In the genomic region with DNA sequence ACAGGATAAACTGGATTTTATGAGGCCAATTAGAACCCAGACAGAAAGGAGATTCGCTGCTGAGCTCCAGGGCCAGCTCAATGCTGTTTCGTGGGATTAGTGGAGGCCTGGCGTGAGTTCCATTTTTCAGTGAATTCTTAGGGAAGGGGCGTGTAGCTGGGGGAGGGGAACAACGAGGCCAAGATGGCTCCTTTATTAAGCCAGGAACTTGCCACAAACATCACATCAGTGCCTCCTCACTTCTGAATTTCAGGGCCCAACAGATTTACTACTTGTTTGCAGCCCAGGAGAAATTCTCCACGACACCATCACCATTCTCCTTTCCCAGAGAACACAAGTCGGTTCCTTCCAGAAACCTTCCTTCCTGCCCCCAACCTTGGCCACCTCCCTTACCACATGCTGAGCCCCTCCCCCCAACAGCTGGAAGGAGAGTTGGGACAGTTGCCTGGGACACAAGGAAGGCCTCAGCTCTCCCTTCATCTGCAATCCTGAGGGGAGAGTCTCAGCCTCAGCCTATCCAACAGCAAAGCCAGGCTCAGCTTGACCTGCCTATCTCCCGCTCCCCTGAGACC, we compare ENCODE assay signal across 17 cellular contexts. TPM values are rescaled to one million over a fixed set of nuclear protein-coding genes. Genes with fewer than 3 reads are reported as not detected.
DNase-seq lines count a peak whose midpoint lies in the region; ATAC-seq, FAIRE-seq and TF ChIP-seq lines count a peak whose summit lies in the region.
"Had no signal": no experiment of that assay in that cellular context is flagged by ENCODE, and none has a peak within 500 bp of the region (broad histone marks: within the 10 kb centered on the region; RNA-seq: fewer than 3 reads in every experiment).

No MANE protein-coding gene starts in this region.

- DNase-seq in HepG2 (ENCODE audit: low spot score) (no peak), right lobe of liver (no peak), fibroblast of lung (ENCODE audit: low read depth in 2 of 2) (peak; percentile 52 to 56), mesendoderm (peak; percentile 96), vagina (ENCODE audit: extremely low spot score in 2 of 2) (peak in 1 of 2 donors; percentile 92), OCI-LY7 (ENCODE audit: low spot score) (no peak), NCI-H2029 treated with DMSO at 0.1 percent for 48 hours (lab: John Stamatoyannopoulos, UW) (no peak)
- DNase-seq in activated CD4-positive, alpha-beta memory T cell treated with anti-CD3 and anti-CD28 coated beads, Interleukin-2, amount 10 ng/mL, durations not matched to agents 7 days and 5 days: no peak
- DNase-seq: activated B cell treated with CpG ODN at 0.5 μM for 24 hours; activated T-cell treated with anti-CD3 and anti-CD28 coated beads, Interleukin-2, amount 50 U/mL, for 72 hours; body of pancreas; DMS79 treated with DMSO at 0.1 percent for 48 hours; erythroblast; NCI-H526 had no signal

- H3K4me1 ChIP-seq in HepG2 (ENCODE audit: insufficient read depth, low read length) (peaks cover 52% of the 10 kb centered on the region), right lobe of liver (peaks cover 0 to 4% (median 2%) of the 10 kb centered on the region in 4 donors), fibroblast of lung (ENCODE audit: control insufficient read depth, extremely low read depth, insufficient read depth, low read length) (peaks cover 3% of the 10 kb centered on the region), mesendoderm (ENCODE audit: control insufficient read depth, low read depth, low read length) (peaks cover 30% of the 10 kb centered on the region), vagina (peaks cover 32% of the 10 kb centered on the region), OCI-LY7 (ENCODE audit: insufficient read depth, low read length, poor library complexity, severe bottlenecking) (no peaks in the 10 kb centered on the region)

- POLR2A ChIA-PET in HepG2 (lab: Yijun Ruan, JAX) (interaction anchor here (2.1 kb wide), 1 partner anchor 25 kb away, joined by 4 read pairs; no protein-coding TSS in a partner anchor), OCI-LY7 (lab: Charles Lee) (no interaction called here)
- POLR2A ChIA-PET in activated CD4-positive, alpha-beta memory T cell treated with anti-CD3 and anti-CD28 coated beads, Interleukin-2, amount 10 ng/mL, durations not matched to agents 7 days and 5 days (lab: Charles Lee): no interaction called here

- peak overlapping the region; percentile 89 for H3K4ac ChIP-seq in mesendoderm (ENCODE audit: low read depth, low read length)

- no peak for TF ChIP-seq RAD21 in HepG2 (CRISPR knock-in tag; IDR thresholded peaks at IDR 0.05)

- H3K36me3 ChIP-seq in HepG2 (replicated peaks in 1 of 2; ENCODE audit: control insufficient read depth in 1 of 2, insufficient read depth in 2 of 2, low read length in 2 of 2) (no peaks in the 10 kb centered on the region), right lobe of liver (no peaks in the 10 kb centered on the region), fibroblast of lung (ENCODE audit: control insufficient read depth, insufficient read depth, low read length) (no peaks in the 10 kb centered on the region), mesendoderm (ENCODE audit: control insufficient read depth, insufficient read depth, low read length) (no peaks in the 10 kb centered on the region), vagina (no peaks in the 10 kb centered on the region), OCI-LY7 (ENCODE audit: insufficient read depth, low read length) (no peaks in the 10 kb centered on the region)
- H3K36me3 ChIP-seq: prostate gland, SJSA1 had no signal

- H3K27ac Mint-ChIP-seq in activated CD4-positive, alpha-beta memory T cell treated with anti-CD3 and anti-CD28 coated beads, Interleukin-2, amount 10 ng/mL, durations not matched to agents 7 days and 5 days: no peak overlapping the region
- H3K27ac Mint-ChIP-seq: activated B cell treated with CpG ODN at 0.5 μM for 24 hours; activated T-cell treated with anti-CD3 and anti-CD28 coated beads, Interleukin-2, amount 50 U/mL, for 72 hours had no signal

- peak overlapping the region; percentile 86 for H2AK5ac ChIP-seq in mesendoderm (ENCODE audit: low read length)

- no peaks in the 10 kb centered on the region for H3K9me3 Mint-ChIP-seq in activated CD4-positive, alpha-beta memory T cell treated with anti-CD3 and anti-CD28 coated beads, Interleukin-2, amount 10 ng/mL, durations not matched to agents 7 days and 5 days
- H3K9me3 Mint-ChIP-seq: activated B cell treated with CpG ODN at 0.5 μM for 24 hours; activated T-cell treated with anti-CD3 and anti-CD28 coated beads, Interleukin-2, amount 50 U/mL, for 72 hours had no signal

- in situ Hi-C loops in HepG2 (cut with HindIII; ENCODE audit: extremely low pct_ligation_motif_present, low pct_unique_long_range_greater_than_20kb): no loop called here

- H3K56ac ChIP-seq in mesendoderm (ENCODE audit: low read length): peak overlapping the region; percentile 74

- H3K4me1 Mint-ChIP-seq in activated CD4-positive, alpha-beta memory T cell treated with anti-CD3 and anti-CD28 coated beads, Interleukin-2, amount 10 ng/mL, durations not matched to agents 7 days and 5 days: peaks cover 4% of the 10 kb centered on the region

- H3K27ac ChIP-seq in HepG2 (ENCODE audit: extremely low read length, insufficient read depth, low read length) (no peak overlapping the region), right lobe of liver (no peak overlapping the region), fibroblast of lung (ENCODE audit: insufficient read depth, low read length) (no peak overlapping the region), mesendoderm (ENCODE audit: low read depth, low read length) (peak overlapping the region; percentile 68), vagina (peak overlapping the region; percentile 73), OCI-LY7 (ENCODE audit: low read depth, low read length, poor library complexity, severe bottlenecking) (no peak overlapping the region)
- H3K27ac ChIP-seq: body of pancreas, prostate gland, SJSA1 had no signal

- no peaks in the 10 kb centered on the region for H4K20me1 ChIP-seq in HepG2 (ENCODE audit: insufficient read depth, low read length)
- no peaks in the 10 kb centered on the region for H4K20me1 ChIP-seq in fibroblast of lung (ENCODE audit: control insufficient read depth, extremely low read depth, insufficient read depth, low read length)
- no peaks in the 10 kb centered on the region for H4K20me1 ChIP-seq in OCI-LY7 (ENCODE audit: insufficient read depth, low read length)

- H3K18ac ChIP-seq in mesendoderm (ENCODE audit: low read length): peak overlapping the region; percentile 96

- H3K23ac ChIP-seq in mesendoderm (ENCODE audit: low read length): no peak overlapping the region

- H3K9ac ChIP-seq in HepG2 (ENCODE audit: insufficient read depth, low read depth, low read length): no peak overlapping the region
- H3K9ac ChIP-seq in fibroblast of lung (ENCODE audit: insufficient read depth, low read length): no peak overlapping the region
- H3K9ac ChIP-seq in mesendoderm (ENCODE audit: low read length): peak overlapping the region; percentile 50

- 50% methylated on average over 8 of the region's 8 CpGs for WGBS in HepG2 (ENCODE audit: low lambda C conversion rate)
- WGBS in right lobe of liver (ENCODE audit: insufficient coverage, low coverage, low lambda C conversion rate, missing lambda C conversion rate): 71% methylated on average over 6 of the region's 8 CpGs
- WGBS in mesendoderm (ENCODE audit: extremely low coverage, insufficient coverage, low lambda C conversion rate): no CpG with 5 or more reads among the region's 8 CpGs

- H3K4me3 ChIP-seq in HepG2 (replicated peaks in 1 of 3; ENCODE audit: insufficient read depth in 1 of 3, low read depth in 2 of 3, low read length in 3 of 3): no peak overlapping the region
- H3K4me3 ChIP-seq in right lobe of liver: no peak overlapping the region
- no peak overlapping the region for H3K4me3 ChIP-seq in fibroblast of lung (replicated peaks in 1 of 4; ENCODE audit: control extremely low read depth in 1 of 4, insufficient read depth in 1 of 4, low read depth in 3 of 4, low read length in 4 of 4)
- H3K4me3 ChIP-seq in mesendoderm (ENCODE audit: low read length): no peak overlapping the region
- H3K4me3 ChIP-seq in vagina: no peak overlapping the region
- H3K4me3 ChIP-seq in OCI-LY7 (ENCODE audit: low read depth, low read length, poor library complexity, severe bottlenecking): no peak overlapping the region
- H3K4me3 ChIP-seq: body of pancreas, prostate gland, SJSA1 had no signal

- H4K8ac ChIP-seq in mesendoderm (ENCODE audit: low read depth, low read length): no peak overlapping the region

- peak overlapping the region; percentile 59 for H2BK15ac ChIP-seq in mesendoderm (replicated peaks; ENCODE audit: low read depth)

- H3K9me3 ChIP-seq in HepG2 (ENCODE audit: low read length): no peaks in the 10 kb centered on the region
- H3K9me3 ChIP-seq in right lobe of liver: no peaks in the 10 kb centered on the region
- H3K9me3 ChIP-seq in fibroblast of lung (ENCODE audit: control insufficient read depth, insufficient read depth, low read depth, low read length): no peaks in the 10 kb centered on the region
- H3K9me3 ChIP-seq in vagina: no peaks in the 10 kb centered on the region
- H3K9me3 ChIP-seq in OCI-LY7 (ENCODE audit: low read length): no peaks in the 10 kb centered on the region
- H3K9me3 ChIP-seq: body of pancreas, prostate gland, SJSA1 had no signal

- no peak for FAIRE-seq in HepG2 (lab: Jason Lieb, UNC)

- ATAC-seq in HepG2: no peak
- ATAC-seq in right lobe of liver: no peak
- ATAC-seq: activated T-cell treated with anti-CD3 and anti-CD28 coated beads, Interleukin-2, amount 50 U/mL, for 72 hours; body of pancreas had no signal

- peak overlapping the region; percentile 90 for H2BK5ac ChIP-seq in mesendoderm (ENCODE audit: low read length)

- no peaks in the 10 kb centered on the region for H3K9me2 ChIP-seq in OCI-LY7 (ENCODE audit: insufficient read depth, low read length)

- H3K4me2 ChIP-seq in HepG2 (ENCODE audit: low read depth, low read length): no peak overlapping the region
- no peak overlapping the region for H3K4me2 ChIP-seq in fibroblast of lung (ENCODE audit: extremely low read depth, insufficient read depth, low read length)
- peak overlapping the region; percentile 2 for H3K4me2 ChIP-seq in mesendoderm (ENCODE audit: low read length)
- no peak overlapping the region for H3K4me2 ChIP-seq in OCI-LY7 (ENCODE audit: low read length)

- CTCF ChIA-PET in HepG2 (lab: Yijun Ruan, JAX; ENCODE audit: low intra/inter-chr PET ratio, low total read pairs) (no interaction called here), OCI-LY7 (lab: Charles Lee; ENCODE audit: unreplicated experiment) (interaction anchor here (0.6 kb wide), 1 partner anchor 81 kb away, joined by 5 read pairs; no protein-coding TSS in a partner anchor)
- CTCF ChIA-PET in activated CD4-positive, alpha-beta memory T cell treated with anti-CD3 and anti-CD28 coated beads, Interleukin-2, amount 10 ng/mL, durations not matched to agents 7 days and 5 days (lab: Charles Lee): no interaction called here

- TF ChIP-seq EP300 in HepG2 (IDR thresholded peaks at IDR 0.05; ENCODE audit: low read depth in 2 of 2, low read length in 2 of 2) (no peak), HepG2 (CRISPR knock-in tag; IDR thresholded peaks at IDR 0.05; ENCODE audit: borderline replicate concordance) (no peak)

- H3K27me3 ChIP-seq in HepG2 (ENCODE audit: control insufficient read depth in 1 of 2, insufficient read depth in 2 of 2, low read length in 2 of 2): peaks cover 8 to 39% of the 10 kb centered on the region in 2 experiments
- H3K27me3 ChIP-seq in right lobe of liver: peaks cover 0 to 7% of the 10 kb centered on the region in 2 donors
- H3K27me3 ChIP-seq in fibroblast of lung (ENCODE audit: control insufficient read depth, insufficient read depth, low read length): peaks cover 7% of the 10 kb centered on the region
- H3K27me3 ChIP-seq in mesendoderm (ENCODE audit: insufficient read depth, low read length, poor library complexity): no peaks in the 10 kb centered on the region
- no peaks in the 10 kb centered on the region for H3K27me3 ChIP-seq in vagina
- H3K27me3 ChIP-seq: body of pancreas had no signal

- intact Hi-C loops in HepG2 (cut with micrococcal nuclease; ENCODE audit: unreplicated experiment): no loop called here
- intact Hi-C loops in right lobe of liver (cut with DNase I): no loop called here
- intact Hi-C loops in vagina (cut with DNase I): no loop called here
- intact Hi-C loops in OCI-LY7 (cut with micrococcal nuclease; ENCODE audit: unreplicated experiment): no loop called here

- H4K5ac ChIP-seq in mesendoderm (ENCODE audit: low read length): peak overlapping the region; percentile 54

- H2BK120ac ChIP-seq in mesendoderm (ENCODE audit: low read depth, low read length): peak overlapping the region; percentile 97

- no peaks in the 10 kb centered on the region for H3K36me3 Mint-ChIP-seq in activated CD4-positive, alpha-beta memory T cell treated with anti-CD3 and anti-CD28 coated beads, Interleukin-2, amount 10 ng/mL, durations not matched to agents 7 days and 5 days (ENCODE audit: low read depth)

- BruUV-seq in HepG2 (replicated peaks; lab: Mats Ljungman, UMichigan): no TSS peak
- BruUV-seq in OCI-LY7 (replicated peaks; lab: Mats Ljungman, UMichigan): no TSS peak

- peaks cover 36% of the 10 kb centered on the region for H3K27me3 Mint-ChIP-seq in activated CD4-positive, alpha-beta memory T cell treated with anti-CD3 and anti-CD28 coated beads, Interleukin-2, amount 10 ng/mL, durations not matched to agents 7 days and 5 days

- H2AFZ ChIP-seq in HepG2 (ENCODE audit: low read length): no peak overlapping the region
- H2AFZ ChIP-seq in fibroblast of lung (ENCODE audit: low read length): no peak overlapping the region
- H2AFZ ChIP-seq in OCI-LY7 (ENCODE audit: low read length): no peak overlapping the region

- no peaks in the 10 kb centered on the region for H3K79me1 ChIP-seq in mesendoderm (ENCODE audit: low read length)

- no peak for TF ChIP-seq CTCF in HepG2 (CRISPR knock-in tag; IDR thresholded peaks at IDR 0.05)
- TF ChIP-seq CTCF in right lobe of liver (IDR thresholded peaks at IDR 0.05): no peak
- no peak for TF ChIP-seq CTCF in fibroblast of lung (conservative IDR thresholded peaks at IDR 0.05 in 1 of 2, IDR thresholded peaks at IDR 0.05 in 1 of 2; ENCODE audit: low read depth in 1 of 2, low read length in 2 of 2)
- no peak for TF ChIP-seq CTCF in vagina (IDR thresholded peaks at IDR 0.05)
- no peak for TF ChIP-seq CTCF in OCI-LY7 (conservative IDR thresholded peaks at IDR 0.05; ENCODE audit: low read length)

- no peak for TF ChIP-seq POLR2A in HepG2 (IDR thresholded peaks at IDR 0.05; ENCODE audit: insufficient read depth in 1 of 2, low read depth in 2 of 2, low read length in 2 of 2)
- no peak for TF ChIP-seq POLR2A in right lobe of liver (IDR thresholded peaks at IDR 0.05)
- TF ChIP-seq POLR2A in vagina (IDR thresholded peaks at IDR 0.05): no peak

- H3K4me3 Mint-ChIP-seq in activated CD4-positive, alpha-beta memory T cell treated with anti-CD3 and anti-CD28 coated beads, Interleukin-2, amount 10 ng/mL, durations not matched to agents 7 days and 5 days: no peak overlapping the region
- H3K4me3 Mint-ChIP-seq: activated B cell treated with CpG ODN at 0.5 μM for 24 hours; activated T-cell treated with anti-CD3 and anti-CD28 coated beads, Interleukin-2, amount 50 U/mL, for 72 hours had no signal

- H3K79me2 ChIP-seq in HepG2 (ENCODE audit: insufficient read depth, low read length): no peaks in the 10 kb centered on the region
- no peaks in the 10 kb centered on the region for H3K79me2 ChIP-seq in fibroblast of lung (ENCODE audit: control insufficient read depth, insufficient read depth, low read length)
- H3K79me2 ChIP-seq in mesendoderm (ENCODE audit: control insufficient read depth, insufficient read depth, low read length): no peaks in the 10 kb centered on the region
- H3K79me2 ChIP-seq in OCI-LY7 (ENCODE audit: insufficient read depth, low read depth, low read length): no peaks in the 10 kb centered on the region

RNA-seq across cellular contexts. Expression of gene IGDCC4, which starts 5.8 kb away (rescaled TPM):
- 0.87 and 1.1 TPM in 2 replicates for total RNA-seq in HepG2 (2016; rRNA removed; fragmentation: Illumina TruSeq; extraction: Trizol)
- 0.09 and 0.30 TPM in 2 replicates for total RNA-seq in HepG2 (2016; cell fraction: cytosol; rRNA removed; fragmentation: Illumina TruSeq; extraction: Trizol; ENCODE audit: low read depth)
- 0.76 and 0.89 TPM in 2 replicates for total RNA-seq in HepG2 (2016; cell fraction: insoluble cytoplasmic fraction; rRNA removed; fragmentation: Illumina TruSeq; extraction: Trizol)
- total RNA-seq in HepG2 (2016; cell fraction: membrane; rRNA removed; fragmentation: Illumina TruSeq; extraction: Trizol): 0.46 and 0.55 TPM in 2 replicates
- total RNA-seq in HepG2 (2016; cell fraction: nucleus; rRNA removed; fragmentation: Illumina TruSeq; extraction: Trizol): 1.1 and 1.5 TPM in 2 replicates
- 0.39 and 0.55 TPM in 2 replicates for polyA plus RNA-seq in HepG2 (2011; rRNA removed)
- 0.42 and 0.45 TPM in 2 replicates for polyA plus RNA-seq in HepG2 (2011; cell fraction: cytosol; rRNA removed)
- polyA plus RNA-seq in HepG2 (2011; cell fraction: nucleus; rRNA removed): 1.8 and 2.0 TPM in 2 replicates
- polyA plus RNA-seq in HepG2 (2012): 0.30 and 0.49 TPM in 2 replicates
- polyA plus RNA-seq in HepG2 (2016; cell fraction: cytosol; fragmentation: Illumina TruSeq; extraction: Trizol; ENCODE audit: low read depth): 0.12 and 0.17 TPM in 2 replicates
- polyA plus RNA-seq in HepG2 (2016; cell fraction: insoluble cytoplasmic fraction; fragmentation: Illumina TruSeq; extraction: Trizol; ENCODE audit: low read depth): 1.1 and 1.3 TPM in 2 replicates
- polyA plus RNA-seq in HepG2 (2016; cell fraction: membrane; fragmentation: Illumina TruSeq; extraction: Trizol; ENCODE audit: low read depth): 0.44 and 0.58 TPM in 2 replicates
- 2.5 and 2.7 TPM in 2 replicates for polyA plus RNA-seq in HepG2 (2016; cell fraction: nucleus; fragmentation: Illumina TruSeq; extraction: Trizol; ENCODE audit: insufficient read depth, low read depth)
- polyA minus RNA-seq in HepG2 (2011; rRNA and poly(A)+ RNA removed; ENCODE audit: low replicate concordance): 0.56 and 0.68 TPM in 2 replicates
- polyA minus RNA-seq in HepG2 (2011; cell fraction: cytosol; rRNA and poly(A)+ RNA removed): 0.59 and 0.79 TPM in 2 replicates
- 0.64 and 1.5 TPM in 2 replicates for polyA minus RNA-seq in HepG2 (2011; cell fraction: nucleus; rRNA and poly(A)+ RNA removed)
- total RNA-seq in right lobe of liver: under 1 TPM in 1 of 6 experiments, not detected in 5; 0.02 TPM
- 2.8 and 5.6 TPM in 2 replicates for total RNA-seq in fibroblast of lung
- polyA plus RNA-seq in fibroblast of lung: 0.93 and 0.94 TPM in 2 replicates
- 0.69 and 0.78 TPM in 2 replicates for polyA plus RNA-seq in fibroblast of lung (2012)
- 0.74 and 2.5 TPM in 2 replicates for polyA minus RNA-seq in fibroblast of lung (ENCODE audit: low replicate concordance)
- polyA plus RNA-seq in mesendoderm (2013, experiment 1 of 2): 1.7 TPM
- polyA plus RNA-seq in mesendoderm (2013, experiment 2 of 2): 1.8 TPM
- 8.8 TPM for total RNA-seq in vagina
- under 1 TPM; 0.05 to 0.08 TPM for total RNA-seq in activated CD4-positive, alpha-beta memory T cell treated with anti-CD3 and anti-CD28 coated beads, Interleukin-2, amount 10 ng/mL, durations not matched to agents 7 days and 5 days
- not detected in 2 replicates for total RNA-seq in OCI-LY7 (2014; rRNA removed; shearing (Covaris generic))
- 0.19 and 0.20 TPM in 2 replicates for total RNA-seq in OCI-LY7 (2022)
- total RNA-seq: activated B cell treated with CpG ODN at 0.5 μM for 24 hours had no signal
- polyA plus RNA-seq: liver had no signal

RNA-seq across cellular contexts. Expression of gene IGDCC3, which starts 39.1 kb away (rescaled TPM):
- 31.2 and 51.8 TPM in 2 replicates for total RNA-seq in HepG2 (2016; rRNA removed; fragmentation: Illumina TruSeq; extraction: Trizol)
- 9.5 and 9.8 TPM in 2 replicates for total RNA-seq in HepG2 (2016; cell fraction: cytosol; rRNA removed; fragmentation: Illumina TruSeq; extraction: Trizol; ENCODE audit: low read depth)
- total RNA-seq in HepG2 (2016; cell fraction: insoluble cytoplasmic fraction; rRNA removed; fragmentation: Illumina TruSeq; extraction: Trizol): 29.4 and 52.8 TPM in 2 replicates
- total RNA-seq in HepG2 (2016; cell fraction: membrane; rRNA removed; fragmentation: Illumina TruSeq; extraction: Trizol): 40.5 and 40.6 TPM in 2 replicates
- total RNA-seq in HepG2 (2016; cell fraction: nucleus; rRNA removed; fragmentation: Illumina TruSeq; extraction: Trizol): 59.8 and 72.1 TPM in 2 replicates
- 30.1 and 35.7 TPM in 2 replicates for polyA plus RNA-seq in HepG2 (2011; rRNA removed)
- polyA plus RNA-seq in HepG2 (2011; cell fraction: cytosol; rRNA removed): 21.8 and 38.4 TPM in 2 replicates
- 46.7 and 64.4 TPM in 2 replicates for polyA plus RNA-seq in HepG2 (2011; cell fraction: nucleus; rRNA removed)
- 27.1 and 28.5 TPM in 2 replicates for polyA plus RNA-seq in HepG2 (2012)
- polyA plus RNA-seq in HepG2 (2016; cell fraction: cytosol; fragmentation: Illumina TruSeq; extraction: Trizol; ENCODE audit: low read depth): 14.9 and 15.4 TPM in 2 replicates
- polyA plus RNA-seq in HepG2 (2016; cell fraction: insoluble cytoplasmic fraction; fragmentation: Illumina TruSeq; extraction: Trizol; ENCODE audit: low read depth): 40.4 and 49.0 TPM in 2 replicates
- polyA plus RNA-seq in HepG2 (2016; cell fraction: membrane; fragmentation: Illumina TruSeq; extraction: Trizol; ENCODE audit: low read depth): 39.5 and 45.0 TPM in 2 replicates
- 130 and 131 TPM in 2 replicates for polyA plus RNA-seq in HepG2 (2016; cell fraction: nucleus; fragmentation: Illumina TruSeq; extraction: Trizol; ENCODE audit: insufficient read depth, low read depth)
- polyA minus RNA-seq in HepG2 (2011; rRNA and poly(A)+ RNA removed; ENCODE audit: low replicate concordance): 0.07 and 131 TPM in 2 replicates
- polyA minus RNA-seq in HepG2 (2011; cell fraction: cytosol; rRNA and poly(A)+ RNA removed): 57.3 and 61.0 TPM in 2 replicates
- polyA minus RNA-seq in HepG2 (2011; cell fraction: nucleus; rRNA and poly(A)+ RNA removed): 23.1 and 27.6 TPM in 2 replicates
- not detected for total RNA-seq in right lobe of liver
- total RNA-seq in fibroblast of lung: not detected in 2 replicates
- polyA plus RNA-seq in fibroblast of lung: 0.15 TPM in 1 of 2 replicates, not detected in the other
- 0.19 TPM in 1 of 2 replicates, not detected in the other for polyA plus RNA-seq in fibroblast of lung (2012)
- polyA minus RNA-seq in fibroblast of lung (ENCODE audit: low replicate concordance): not detected in 2 replicates
- polyA plus RNA-seq in mesendoderm (2013, experiment 1 of 2): 44.0 TPM
- 43.7 TPM for polyA plus RNA-seq in mesendoderm (2013, experiment 2 of 2)
- 0.49 TPM for total RNA-seq in vagina
- total RNA-seq in activated CD4-positive, alpha-beta memory T cell treated with anti-CD3 and anti-CD28 coated beads, Interleukin-2, amount 10 ng/mL, durations not matched to agents 7 days and 5 days: not detected
- not detected in 2 replicates for total RNA-seq in OCI-LY7 (2014; rRNA removed; shearing (Covaris generic))
- not detected in 2 replicates for total RNA-seq in OCI-LY7 (2022)
- total RNA-seq: activated B cell treated with CpG ODN at 0.5 μM for 24 hours; activated T-cell treated with anti-CD3 and anti-CD28 coated beads, Interleukin-2, amount 50 U/mL, for 72 hours; body of pancreas; SJSA1 had no signal
- polyA plus RNA-seq: liver had no signal

Comparison
In these comparisons a context has a peak if more than half of its experiments do, and no peak if none do; other contexts are left out.
1. DNase-seq: peak in fibroblast of lung (2 of 2) and mesendoderm (single experiment); none in HepG2 (single experiment), right lobe of liver (0 of 3), activated CD4-positive, alpha-beta memory T cell treated with anti-CD3 and anti-CD28 coated beads, Interleukin-2, amount 10 ng/mL, durations not matched to agents 7 days and 5 days (single experiment), OCI-LY7 (single experiment) and NCI-H2029 treated with DMSO at 0.1 percent for 48 hours (single experiment).
2. H3K27ac ChIP-seq: peak in mesendoderm (single experiment) and vagina (single experiment); none in HepG2 (single experiment), right lobe of liver (0 of 3), fibroblast of lung (single experiment) and OCI-LY7 (single experiment).